In the genomic region with DNA sequence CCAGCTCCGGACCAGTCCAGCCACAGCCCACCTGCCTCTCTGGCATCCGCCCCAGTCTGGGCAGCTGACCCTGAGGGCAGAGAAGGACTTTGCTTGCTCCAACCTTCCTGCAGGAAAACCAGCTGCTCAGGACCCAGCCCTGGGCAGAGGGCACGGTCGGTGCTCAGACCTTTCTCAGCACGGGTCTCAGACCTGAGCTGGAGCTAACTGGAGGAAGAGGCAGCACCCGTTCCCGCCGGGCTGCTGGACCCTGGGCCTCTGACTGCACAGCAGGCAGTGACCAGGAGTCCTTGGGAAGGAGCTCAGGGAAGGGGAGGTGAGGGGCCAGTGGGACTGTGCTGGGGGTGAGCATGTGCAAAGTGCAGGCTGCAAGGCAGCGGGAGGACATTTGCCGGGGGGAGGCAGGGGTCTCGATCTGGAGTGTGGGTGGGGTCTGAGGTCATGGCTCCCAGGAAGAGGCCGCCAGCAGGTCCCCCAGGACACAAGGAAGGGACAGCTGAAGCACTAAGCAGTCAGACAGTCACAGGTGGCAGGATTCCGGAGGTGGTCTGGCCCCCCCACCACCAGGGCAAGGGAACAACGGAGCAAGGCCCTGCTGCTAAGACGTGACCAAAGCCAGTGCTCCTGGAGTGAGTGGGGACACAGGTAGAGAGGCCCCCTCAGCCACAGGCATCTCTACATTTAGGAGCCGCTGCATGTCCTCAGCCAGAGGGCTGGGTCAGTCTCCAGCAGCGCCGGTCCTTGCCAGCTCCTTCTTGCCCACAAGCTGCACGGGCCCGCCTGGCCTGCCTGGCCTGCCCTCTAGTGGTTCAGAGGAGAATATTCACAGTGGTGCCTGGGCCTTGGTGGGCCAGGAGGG, we compare ENCODE assay signal across 8 cellular contexts. TPM values are rescaled to one million over a fixed set of nuclear protein-coding genes. Genes with fewer than 3 reads are reported as not detected.
DNase-seq lines count a peak whose midpoint lies in the region; ATAC-seq lines count a peak whose summit lies in the region.

No MANE protein-coding gene starts in this region.

- H3K4me1 Mint-ChIP-seq in T-cell: peaks cover 44 to 51% (median 50%) of the 10 kb centered on the region in 3 donors

- H3K9me3 Mint-ChIP-seq in T-cell: no peaks in the 10 kb centered on the region

- CTCF ChIA-PET in T-cell (lab: Charles Lee): interaction anchor here (0.6 to 3.3 kb wide), 9 partner anchors 12 to 145 kb away, joined by 3 to 29 read pairs (median 4); no protein-coding TSS in a partner anchor

- no peak overlapping the region for H3K4me3 Mint-ChIP-seq in T-cell

- ATAC-seq in T-cell (replicated peaks in 1 of 4): peak in 3 of 4 experiments; percentile 18 to 32 (median 22)
- no peak for ATAC-seq in GM19467 (IDR thresholded peaks at IDR 0.05; ENCODE audit: unreplicated experiment)

- peaks cover 0 to 3% of the 10 kb centered on the region in 2 donors for H3K27me3 Mint-ChIP-seq in T-cell

- H3K36me3 Mint-ChIP-seq in T-cell: peaks cover 42% of the 10 kb centered on the region

- POLR2A ChIA-PET in T-cell (lab: Charles Lee): no interaction called here

- peak overlapping the region; percentile 71 to 83 for H3K27ac Mint-ChIP-seq in T-cell

- DNase-seq in ELF-1 (ENCODE audit: low read depth, low spot score): peak; percentile 81
- peak; percentile 54 to 58 for DNase-seq in Kasumi-1 (lab: John Stamatoyannopoulos, UW)
- peak in 12 of 34 experiments; percentile 33 to 56 (median 42) for DNase-seq in T-cell
- peak; percentile 42 for DNase-seq in central memory CD4-positive, alpha-beta T cell
- DNase-seq in kidney tubule cell (ENCODE audit: low spot score): peak; percentile 63
- DNase-seq in stimulated activated naive CD4-positive, alpha-beta T cell (lab: John Stamatoyannopoulos, UW): peak in 4 of 6 experiments; percentile 41 to 59 (median 45)
- DNase-seq in HPDE6-E6E7 (ENCODE audit: extremely low spot score): no peak

RNA-seq across cellular contexts. Expression of a gene that starts 4.7 kb away (rescaled TPM):
- total RNA-seq in T-cell: 10 to 100 TPM; 32.3 to 66.5 (median 60.5) TPM

RNA-seq across cellular contexts. Expression of a gene that starts 11.8 kb away (rescaled TPM):
- total RNA-seq in T-cell: 1 to 10 TPM in 4 of 5 donors, under 1 TPM in 1; 0.99 to 5.6 (median 2.6) TPM

RNA-seq across cellular contexts. Expression of a gene that starts 25.5 kb away (rescaled TPM):
- 10 to 100 TPM; 24.9 to 40.7 (median 35.1) TPM for total RNA-seq in T-cell

RNA-seq across cellular contexts. Expression of a gene that starts 38.4 kb away (rescaled TPM):
- 100 to 1,000 TPM; 351 to 746 (median 698) TPM for total RNA-seq in T-cell

RNA-seq across cellular contexts. Expression of a gene that starts 43.0 kb away (rescaled TPM):
- total RNA-seq in T-cell: 100 to 1,000 TPM in 2 of 5 donors, 10 to 100 TPM in 3; 73.0 to 123 (median 86.3) TPM
